ENCODE assay signal across 1 cellular context in genomic region chr6:137427670-137428290, GRCh38.
TF ChIP-seq lines count a peak whose summit lies in the region.

No MANE protein-coding gene starts in this region.

TF ChIP-seq in K562, 482 proteins besides CTCF, POLR2A, EP300 and RAD21 (continued from another document):
- TF ChIP-seq ZFP36 (IDR thresholded peaks at IDR 0.05; ENCODE audit: low read depth, low read length, partially characterized antibody) (no peak), BMI1 (IDR thresholded peaks at IDR 0.05; ENCODE audit: low read length) (no peak), RCOR1 (IDR thresholded peaks at IDR 0.05; ENCODE audit: borderline replicate concordance in 1 of 2, low read depth in 2 of 2, low read length in 2 of 2) (peak in 1 of 2 experiments; percentile 65; a peak in 1 of 4 replicates), NUFIP1 (IDR thresholded peaks at IDR 0.05; ENCODE audit: partially characterized antibody) (no peak), MTA1 (IDR thresholded peaks at IDR 0.05; ENCODE audit: borderline replicate concordance) (no peak), NKRF (IDR thresholded peaks at IDR 0.05; ENCODE audit: borderline replicate concordance) (no peak)
